1 cellular context compared by ENCODE assay signal in genomic region chr12:57234571-57235011, GRCh38.
TF ChIP-seq lines count a peak whose summit lies in the region.

No MANE protein-coding gene starts in this region.

TF ChIP-seq in GM23338, 12 proteins besides CTCF, POLR2A, EP300 and RAD21 (continued from another document):
- TF ChIP-seq CREB1 (CRISPR knock-in tag; IDR thresholded peaks at IDR 0.05; ENCODE audit: low read depth) = no peak
- TF ChIP-seq REST (IDR thresholded peaks at IDR 0.05; ENCODE audit: unreplicated experiment) = no peak
